Comparison of ENCODE assay signal across 8 cellular contexts in genomic region chr6:72580281-72580940, GRCh38. TPM values are rescaled to one million over a fixed set of nuclear protein-coding genes. Genes with fewer than 3 reads are reported as not detected.
A peak's percentile ranks its signal among the peaks of the same experiment; 100 is the strongest.
DNase-seq lines count a peak whose midpoint lies in the region; ATAC-seq and TF ChIP-seq lines count a peak whose summit lies in the region.

No MANE protein-coding gene starts in this region.

- H3K4me1 ChIP-seq in DOHH2 (ENCODE audit: control insufficient read depth, low read length) (peaks cover 5% of the 10 kb centered on the region; the same call in 1 of the 2 replicates), KMS-11 (ENCODE audit: low read depth, poor library complexity, severe bottlenecking) (peaks cover 21% of the 10 kb centered on the region)

- H3K79me2 ChIP-seq in DOHH2 (ENCODE audit: control insufficient read depth, low read length) (no peaks in the 10 kb centered on the region), KMS-11 (ENCODE audit: insufficient read depth, low read depth) (no peaks in the 10 kb centered on the region)

- H3K9me3 ChIP-seq in DOHH2 (ENCODE audit: control insufficient read depth, insufficient read depth, low read length), result no peaks in the 10 kb centered on the region

- peak overlapping the region; percentile 18 for H2AFZ ChIP-seq in KMS-11 (ENCODE audit: low read depth)

- H3K4me2 ChIP-seq in DOHH2 (ENCODE audit: low read length) (peak overlapping the region; percentile 33; the same call in 1 of the 2 replicates), KMS-11 (peak overlapping the region; percentile 38)

- peak; percentile 75 for DNase-seq in RWPE1 (ENCODE audit: low spot score)
- DNase-seq in fibroblast of gingiva (ENCODE audit: low read depth), result peak; percentile 77
- peak; percentile 73 for DNase-seq in stromal cell of bone marrow (ENCODE audit: low read depth)
- DNase-seq in activated CD4-positive, alpha-beta T cell treated with anti-CD3 and anti-CD28 coated beads, Interleukin-2, amount 50 U/mL, for 4 hours, result no peak
- no peak for DNase-seq in activated naive CD4-positive, alpha-beta T cell treated with anti-CD3 and anti-CD28 coated beads, Interleukin-2, amount 50 U/mL, for 72 hours (ENCODE audit: low spot score in 2 of 2)

- H3K36me3 ChIP-seq in DOHH2 (ENCODE audit: control insufficient read depth, low read length), result no peaks in the 10 kb centered on the region
- H3K36me3 ChIP-seq in KMS-11 (ENCODE audit: insufficient read depth), result no peaks in the 10 kb centered on the region

- no peaks in the 10 kb centered on the region for H3F3A ChIP-seq in DOHH2 (ENCODE audit: control insufficient read depth, insufficient read depth)

- POLR2A ChIA-PET in RWPE1 (lab: Yijun Ruan, JAX; ENCODE audit: low non-redundant PET), result no interaction called here

- no peak overlapping the region for H3K27ac ChIP-seq in DOHH2 (ENCODE audit: low read depth, low read length)
- no peak overlapping the region for H3K27ac ChIP-seq in KMS-11
- no peak overlapping the region for H3K27ac ChIP-seq in RWPE1

- H3K36me3 Mint-ChIP-seq in activated naive CD4-positive, alpha-beta T cell treated with anti-CD3 and anti-CD28 coated beads, Interleukin-2, amount 50 U/mL, for 72 hours, result no peaks in the 10 kb centered on the region

- H3K4me3 ChIP-seq in DOHH2 (ENCODE audit: low read length) (no peak overlapping the region), KMS-11 (IDR thresholded peaks at IDR 0.05; ENCODE audit: insufficient read depth, low read depth, low read length) (no peak overlapping the region)

- no peak overlapping the region for H3K9ac ChIP-seq in KMS-11

- ATAC-seq in GM21423 (IDR thresholded peaks at IDR 0.05; ENCODE audit: unreplicated experiment), result peak; percentile 87
- ATAC-seq in activated naive CD4-positive, alpha-beta T cell treated with anti-CD3 and anti-CD28 coated beads, Interleukin-2, amount 50 U/mL, for 72 hours, result no peak

- H3K27me3 ChIP-seq in DOHH2 (ENCODE audit: control insufficient read depth, low read length), result no peaks in the 10 kb centered on the region
- H3K27me3 ChIP-seq in KMS-11 (ENCODE audit: insufficient read depth, low read depth), result no peaks in the 10 kb centered on the region

- TF ChIP-seq CTCF in DOHH2 (IDR thresholded peaks at IDR 0.05; ENCODE audit: low read depth, low read length, poor library complexity, severe bottlenecking) (peak; percentile 68), KMS-11 (conservative IDR thresholded peaks at IDR 0.05; ENCODE audit: low read depth, low read length) (peak; percentile 63), RWPE1 (conservative IDR thresholded peaks at IDR 0.05; ENCODE audit: low read depth) (peak; percentile 81)

- CTCF ChIA-PET in RWPE1 (lab: Yijun Ruan, JAX), result interaction anchor here (0.6 to 2.3 kb wide), 8 partner anchors 12 to 1870 kb away, joined by 3 to 19 read pairs (median 7); no protein-coding TSS in a partner anchor

- no peaks in the 10 kb centered on the region for H3K9me3 Mint-ChIP-seq in activated naive CD4-positive, alpha-beta T cell treated with anti-CD3 and anti-CD28 coated beads, Interleukin-2, amount 50 U/mL, for 72 hours

- H3K27ac Mint-ChIP-seq in activated naive CD4-positive, alpha-beta T cell treated with anti-CD3 and anti-CD28 coated beads, Interleukin-2, amount 50 U/mL, for 72 hours, result no peak overlapping the region

- no peaks in the 10 kb centered on the region for H4K20me1 ChIP-seq in DOHH2 (ENCODE audit: control insufficient read depth, insufficient read depth, low read depth, low read length)
- no peaks in the 10 kb centered on the region for H4K20me1 ChIP-seq in KMS-11 (ENCODE audit: insufficient read depth)

- no peaks in the 10 kb centered on the region for H3K9me2 ChIP-seq in DOHH2 (replicated peaks; ENCODE audit: control insufficient read depth, low read length)

RNA-seq across cellular contexts. Expression of gene KCNQ5, which starts 41.5 kb away (rescaled TPM):
- total RNA-seq in activated naive CD4-positive, alpha-beta T cell treated with anti-CD3 and anti-CD28 coated beads, Interleukin-2, amount 50 U/mL, for 72 hours, result 1 to 10 TPM; 7.3 to 9.6 TPM

Comparison
In these comparisons a context has a peak if more than half of its experiments do, and no peak if none do; other contexts are left out.
1. DNase-seq: peak in RWPE1 (single experiment), fibroblast of gingiva (single experiment) and stromal cell of bone marrow (single experiment); none in activated CD4-positive, alpha-beta T cell treated with anti-CD3 and anti-CD28 coated beads, Interleukin-2, amount 50 U/mL, for 4 hours (0 of 2) and activated naive CD4-positive, alpha-beta T cell treated with anti-CD3 and anti-CD28 coated beads, Interleukin-2, amount 50 U/mL, for 72 hours (0 of 2).
2. Peak in every context shown above with its lines, with median percentiles within 50 percentile points of each other: CTCF ChIP-seq.